In genomic region chr17:55749985-55750384, GRCh38 we compare ENCODE assay signal across 1 cellular context.
TF ChIP-seq lines count a peak whose summit lies in the region.

No MANE protein-coding gene starts in this region.

TF ChIP-seq in HepG2, 621 proteins besides CTCF, POLR2A, EP300 and RAD21:
- no peak for TF ChIP-seq EZH2 (conservative IDR thresholded peaks at IDR 0.05; ENCODE audit: low read depth, low read length)
- peak; percentile 83 for TF ChIP-seq ZNF629 (CRISPR knock-in tag; conservative IDR thresholded peaks at IDR 0.05)
